23 cellular contexts compared by ENCODE assay signal in the genomic region with DNA sequence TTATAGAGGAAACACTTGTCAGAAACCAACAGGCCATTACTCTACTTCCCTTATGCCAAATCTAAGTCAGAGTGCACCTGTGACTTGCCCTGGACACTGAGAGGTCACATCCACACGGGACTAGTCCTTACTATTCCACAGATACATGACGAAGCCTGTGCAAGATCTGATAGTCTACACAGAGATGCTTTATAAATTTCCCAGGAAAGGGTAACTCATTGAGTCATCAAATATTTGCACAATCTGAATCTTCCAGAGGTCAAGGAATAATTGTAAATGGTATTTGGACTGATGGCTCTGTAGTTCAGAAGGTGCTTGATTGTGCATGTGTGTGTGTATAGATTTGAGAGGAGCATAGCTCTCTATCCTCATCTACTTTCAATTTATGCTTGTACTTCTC. TPM values are rescaled to one million over a fixed set of nuclear protein-coding genes. Genes with fewer than 3 reads are reported as not detected.
DNase-seq lines count a peak whose midpoint lies in the region; ATAC-seq and TF ChIP-seq lines count a peak whose summit lies in the region.
"Had no signal": no experiment of that assay in that cellular context is flagged by ENCODE, and none has a peak within 500 bp of the region (broad histone marks: within the 10 kb centered on the region; RNA-seq: fewer than 3 reads in every experiment).

No MANE protein-coding gene starts in this region.

- H3K27me3 Mint-ChIP-seq in T-helper 1 cell treated with Interleukin-12 subunit alpha and Interleukin-12 subunit beta and Interleukin-4 antibody, amounts not matched to agents 30 μg/mL and 1 μg/mL, for 36 hours (ENCODE audit: low read depth), result no peaks in the 10 kb centered on the region

- H3K27ac Mint-ChIP-seq in T-helper 1 cell treated with Interleukin-12 subunit alpha and Interleukin-12 subunit beta and Interleukin-4 antibody, amounts not matched to agents 30 μg/mL and 1 μg/mL, for 36 hours, result peak overlapping the region; percentile 18
- H3K27ac Mint-ChIP-seq: CD8-positive, alpha-beta T cell; H9 had no signal

- H3K4me3 ChIP-seq in fibroblast of mammary gland (ENCODE audit: control insufficient read depth, low read depth, low read length) (no peak overlapping the region), tibial artery (no peak overlapping the region)
- H3K4me3 ChIP-seq: BLaER1, SK-N-MC had no signal

- no peak for ATAC-seq in HG03460 (IDR thresholded peaks at IDR 0.05; ENCODE audit: unreplicated experiment)
- ATAC-seq: CD8-positive, alpha-beta T cell; Panc1; Right ventricle myocardium inferior had no signal

- TF ChIP-seq CTCF in fibroblast of mammary gland (conservative IDR thresholded peaks at IDR 0.05; ENCODE audit: control insufficient read depth, insufficient read depth, low read depth, low read length) (no peak), tibial artery (IDR thresholded peaks at IDR 0.05) (no peak)

- H3K27ac ChIP-seq in tibial artery, result peak overlapping the region; percentile 53 to 68
- H3K27ac ChIP-seq: BLaER1, SK-N-MC had no signal

- H3K9me3 ChIP-seq in tibial artery, result no peaks in the 10 kb centered on the region
- H3K9me3 ChIP-seq: BLaER1 had no signal

- H3K9me3 Mint-ChIP-seq in T-helper 1 cell treated with Interleukin-12 subunit alpha and Interleukin-12 subunit beta and Interleukin-4 antibody, amounts not matched to agents 30 μg/mL and 1 μg/mL, for 36 hours, result no peaks in the 10 kb centered on the region
- H3K9me3 Mint-ChIP-seq: CD8-positive, alpha-beta T cell; H9 had no signal

- intact Hi-C loops in tibial artery (cut with DNase I; ENCODE audit: low total_unique reads), result no loop called here

- peaks cover 31% of the 10 kb centered on the region for H3K4me1 Mint-ChIP-seq in T-helper 1 cell treated with Interleukin-12 subunit alpha and Interleukin-12 subunit beta and Interleukin-4 antibody, amounts not matched to agents 30 μg/mL and 1 μg/mL, for 36 hours (ENCODE audit: low read depth)

- H3K4me1 ChIP-seq in tibial artery, result peaks cover 0 to 76% (median 25%) of the 10 kb centered on the region in 4 donors
- H3K4me1 ChIP-seq: BLaER1 had no signal

- no peak for DNase-seq in T-helper 1 cell
- DNase-seq in M059J (ENCODE audit: low read depth), result peak; percentile 11
- peak; percentile 27 for DNase-seq in fibroblast of mammary gland (ENCODE audit: low read depth)
- no peak for DNase-seq in tibial artery
- DNase-seq in activated CD8-positive, alpha-beta memory T cell treated with anti-CD3 and anti-CD28 coated beads for 24 hours, result no peak
- no peak for DNase-seq in DMS53 treated with DMSO at 0.1 percent for 48 hours (lab: John Stamatoyannopoulos, UW; ENCODE audit: unreplicated experiment)
- DNase-seq: 8988T; CD8-positive, alpha-beta T cell; DMS79 treated with DMSO at 0.1 percent for 48 hours; GF-D8; H9; KBM-7; NCI-H1436; NCI-H2029; NCI-H2171; NCI-H446 treated with DMSO at 0.1 percent for 48 hours; NCI-H748 treated with DMSO at 0.1 percent for 48 hours had no signal

- no peaks in the 10 kb centered on the region for H3K36me3 ChIP-seq in tibial artery
- H3K36me3 ChIP-seq: BLaER1 had no signal

- H3K27me3 ChIP-seq in tibial artery, result no peaks in the 10 kb centered on the region
- H3K27me3 ChIP-seq: BLaER1 had no signal

- no peak overlapping the region for H3K4me3 Mint-ChIP-seq in T-helper 1 cell treated with Interleukin-12 subunit alpha and Interleukin-12 subunit beta and Interleukin-4 antibody, amounts not matched to agents 30 μg/mL and 1 μg/mL, for 36 hours
- H3K4me3 Mint-ChIP-seq: CD8-positive, alpha-beta T cell; H9 had no signal

- H3K36me3 Mint-ChIP-seq in T-helper 1 cell treated with Interleukin-12 subunit alpha and Interleukin-12 subunit beta and Interleukin-4 antibody, amounts not matched to agents 30 μg/mL and 1 μg/mL, for 36 hours (ENCODE audit: low read depth), result peaks cover 4% of the 10 kb centered on the region
- H3K36me3 Mint-ChIP-seq: CD8-positive, alpha-beta T cell had no signal

RNA-seq across cellular contexts. Expression of gene JAK2, which starts 55.2 kb away (rescaled TPM):
- 3.2 and 6.5 TPM in 2 replicates for total RNA-seq in M059J (2014; rRNA removed; shearing (Covaris generic))

Comparison
In these comparisons a context has a peak if more than half of its experiments do, and no peak if none do; other contexts are left out.
1. DNase-seq: peak in M059J (single experiment) and fibroblast of mammary gland (single experiment); none in T-helper 1 cell (0 of 5), tibial artery (0 of 2), activated CD8-positive, alpha-beta memory T cell treated with anti-CD3 and anti-CD28 coated beads for 24 hours (single experiment) and DMS53 treated with DMSO at 0.1 percent for 48 hours (single experiment).